Comparison of ENCODE assay signal across 29 cellular contexts in genomic region chr5:127947886-127948285, GRCh38.
"Had no signal": no experiment of that assay in that cellular context is flagged by ENCODE, and none has a peak within 500 bp of the region (broad histone marks: within the 10 kb centered on the region; RNA-seq: fewer than 3 reads in every experiment).

No MANE protein-coding gene starts in this region.

- H3K36me3 ChIP-seq: adrenal gland, ascending aorta, brain microvascular endothelial cell, breast epithelium, cardiac muscle cell had no signal

- H3K9me3 ChIP-seq: adrenal gland, ascending aorta, body of pancreas, breast epithelium had no signal

- H3K4me3 ChIP-seq: adrenal gland, ascending aorta, body of pancreas, breast epithelium, cardiac muscle cell had no signal

- H3K27me3 ChIP-seq: adrenal gland, ascending aorta, body of pancreas, brain microvascular endothelial cell, breast epithelium, cardiac muscle cell had no signal

- DNase-seq: activated effector memory CD4-positive, alpha-beta T cell treated with anti-CD3 and anti-CD28 coated beads, Interleukin-2, amount 50 U/mL, for 16 hours; activated effector memory CD4-positive, alpha-beta T cell treated with Interleukin-2 at 50 U/mL for 16 hours; activated gamma-delta T cell; activated gamma-delta T cell treated with Interleukin-2 at 50 U/mL for 16 hours; activated naive CD4-positive, alpha-beta T cell treated with anti-CD3 and anti-CD28 coated beads for 36 hours; activated naive CD4-positive, alpha-beta T cell treated with anti-CD3 and anti-CD28 coated beads, Interleukin-2, amount 10 ng/mL, durations not matched to agents 7 days and 5 days; activated naive CD4-positive, alpha-beta T cell treated with anti-CD3 and anti-CD28 coated beads, Interleukin-2, amount 50 U/mL, for 16 hours; activated naive CD4-positive, alpha-beta T cell treated with Interleukin-2 at 50 U/mL for 16 hours; activated naive CD8-positive, alpha-beta T cell treated with anti-CD3 and anti-CD28 coated beads for 36 hours; activated naive CD8-positive, alpha-beta T cell treated with anti-CD3 and anti-CD28 coated beads, Interleukin-2, amount 10 ng/mL, durations not matched to agents 7 days and 5 days; activated naive CD8-positive, alpha-beta T cell treated with anti-CD3 and anti-CD28 coated beads, Interleukin-2, amount 50 U/mL, for 24 hours; activated T-cell treated with anti-CD3 and anti-CD28 coated beads, Interleukin-2, amount 50 U/mL, for 1 hour; activated T-cell treated with anti-CD3 and anti-CD28 coated beads, Interleukin-2, amount 50 U/mL, for 24 hours; activated T-cell treated with anti-CD3 and anti-CD28 coated beads, Interleukin-2, amount 50 U/mL, for 4 hours; activated T-cell treated with anti-CD3 and anti-CD28 coated beads, Interleukin-2, amount 50 U/mL, for 48 hours; activated T-cell treated with anti-CD3 and anti-CD28 coated beads, Interleukin-2, amount 50 U/mL, for 72 hours; adrenal gland; amniotic stem cell; amygdala; anterior cingulate cortex; aorta; body of pancreas; brain microvascular endothelial cell; caudate nucleus; central memory CD4-positive, alpha-beta T cell; cerebellar nuclear complex had no signal

- H3K27ac ChIP-seq: adrenal gland, ascending aorta, body of pancreas, brain microvascular endothelial cell, breast epithelium, cardiac muscle cell had no signal

- H3K4me1 ChIP-seq: adrenal gland, ascending aorta, breast epithelium had no signal
